Comparison of ENCODE assay signal across 8 cellular contexts in the genomic region with DNA sequence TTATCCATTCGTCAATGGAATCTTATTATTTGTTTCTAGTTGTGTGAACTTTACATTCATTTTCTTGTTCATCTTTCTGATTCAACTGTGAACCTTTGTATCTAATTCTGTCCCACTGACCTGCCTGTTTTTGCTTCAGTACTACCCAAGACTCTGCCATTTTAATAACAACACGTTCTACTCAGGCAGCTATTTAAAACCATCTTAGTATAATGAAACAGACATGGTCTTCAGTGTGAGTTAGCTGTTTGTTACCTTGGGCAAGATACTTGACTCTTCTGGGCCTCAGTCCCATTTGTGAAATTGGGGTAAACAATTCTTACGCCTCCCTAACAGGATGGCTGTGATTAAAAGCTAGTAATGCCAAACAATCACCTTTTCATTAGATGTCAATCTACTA. TPM values are rescaled to one million over a fixed set of nuclear protein-coding genes. Genes with fewer than 3 reads are reported as not detected.
DNase-seq lines count a peak whose midpoint lies in the region; ATAC-seq and TF ChIP-seq lines count a peak whose summit lies in the region.

No MANE protein-coding gene starts in this region.

- DNase-seq in heart right ventricle (no peak), Right ventricle myocardium superior (no peak), astrocyte of the cerebellum (ENCODE audit: low read depth) (no peak), memory B cell (ENCODE audit: low spot score in 2 of 2) (no peak), NCI-H146 treated with DMSO at 0.1 percent for 48 hours (lab: John Stamatoyannopoulos, UW; ENCODE audit: unreplicated experiment) (no peak)

- intact Hi-C loops in heart right ventricle (cut with DNase I) (loop anchor here in 6 of 10 donors (5.0 to 10.0 kb wide), 6 partner anchors 42 to 142 kb away; a partner anchor contains a TSS), Right ventricle myocardium superior (cut with DNase I) (no loop called here)

- no peak for ATAC-seq in heart right ventricle
- ATAC-seq in Right ventricle myocardium superior (ENCODE audit: poor library complexity): no peak
- no peak for ATAC-seq in memory B cell (ENCODE audit: low read depth)
- no peak for ATAC-seq in HG02970 (IDR thresholded peaks at IDR 0.05; ENCODE audit: low FRiP score, unreplicated experiment)
- ATAC-seq in HG03095 (IDR thresholded peaks at IDR 0.05; ENCODE audit: unreplicated experiment): no peak

- peaks cover 0 to 9% (median 0%) of the 10 kb centered on the region in 11 donors for H3K9me3 ChIP-seq in heart right ventricle

- peak overlapping the region; percentile 83 for H3K4me3 Mint-ChIP-seq in memory B cell

- H3K9me3 Mint-ChIP-seq in memory B cell: no peaks in the 10 kb centered on the region

- H3K27ac ChIP-seq in heart right ventricle (peak overlapping the region in 7 of 10 donors; percentile 94 to 100 (median 96)), urinary bladder (ENCODE audit: low read depth) (no peak overlapping the region)

- peaks cover 2% of the 10 kb centered on the region for H3K36me3 Mint-ChIP-seq in memory B cell

- TF ChIP-seq CTCF in heart right ventricle (IDR thresholded peaks at IDR 0.05) (no peak), astrocyte of the cerebellum (IDR thresholded peaks at IDR 0.05; ENCODE audit: low read depth, low read length, missing control alignments) (no peak)

- WGBS in heart right ventricle, 2 donors: 21 to 26% methylated on average over 3 of the region's 3 CpGs
- 25% methylated on average over 3 of the region's 3 CpGs for WGBS in urinary bladder

- H3K4me1 ChIP-seq in heart right ventricle: peaks cover 5 to 62% (median 53%) of the 10 kb centered on the region in 9 donors
- no peaks in the 10 kb centered on the region for H3K4me1 ChIP-seq in urinary bladder (ENCODE audit: insufficient read depth)

- in situ Hi-C loops in astrocyte of the cerebellum (cut with HindIII; ENCODE audit: low sequenced_read_pairs): no loop called here

- H3K27me3 ChIP-seq in heart right ventricle: no peaks in the 10 kb centered on the region

- peak overlapping the region; percentile 72 to 99 (median 90) for H3K4me3 ChIP-seq in heart right ventricle
- H3K4me3 ChIP-seq in astrocyte of the cerebellum (ENCODE audit: low read depth, low read length): peak overlapping the region; percentile 89
- H3K4me3 ChIP-seq in urinary bladder (ENCODE audit: low read depth, low read length): peak overlapping the region; percentile 77

- no peaks in the 10 kb centered on the region for H3K27me3 Mint-ChIP-seq in memory B cell

- peaks cover 11% of the 10 kb centered on the region for H3K4me1 Mint-ChIP-seq in memory B cell

- H3K36me3 ChIP-seq in heart right ventricle: peaks cover 0 to 8% (median 0%) of the 10 kb centered on the region in 9 donors
- H3K36me3 ChIP-seq in urinary bladder (ENCODE audit: insufficient read depth): no peaks in the 10 kb centered on the region

- H3K27ac Mint-ChIP-seq in memory B cell: peak overlapping the region; percentile 84

RNA-seq across cellular contexts. Expression of a gene that starts 1.6 kb away (rescaled TPM):
- total RNA-seq in heart right ventricle: 100 to 1,000 TPM; 130 to 185 (median 157) TPM
- polyA plus RNA-seq in heart right ventricle: 10 to 100 TPM; 14.1 to 52.7 TPM
- 158 TPM for total RNA-seq in Right ventricle myocardium superior
- total RNA-seq in urinary bladder: 102 TPM
- polyA plus RNA-seq in urinary bladder: 42.3 TPM

RNA-seq across cellular contexts. Expression of a gene that starts 42.0 kb away (rescaled TPM):
- total RNA-seq in heart right ventricle (1 to 10 TPM; 2.6 to 7.1 (median 4.7) TPM), Right ventricle myocardium superior (6.8 TPM), urinary bladder (5.7 TPM)
- polyA plus RNA-seq in heart right ventricle (1 to 10 TPM; 3.1 to 8.8 TPM), urinary bladder (3.7 TPM)

RNA-seq across cellular contexts. Expression of a gene that starts 54.0 kb away (rescaled TPM):
- total RNA-seq in heart right ventricle (10 to 100 TPM in 6 of 10 donors, 1 to 10 TPM in 4; 7.5 to 19.6 (median 10.5) TPM), Right ventricle myocardium superior (11.2 TPM), urinary bladder (15.7 TPM)
- polyA plus RNA-seq in heart right ventricle (10 to 100 TPM; 11.6 to 16.0 TPM), urinary bladder (17.2 TPM)
